Comparison of ENCODE assay signal across 17 cellular contexts in the genomic region with DNA sequence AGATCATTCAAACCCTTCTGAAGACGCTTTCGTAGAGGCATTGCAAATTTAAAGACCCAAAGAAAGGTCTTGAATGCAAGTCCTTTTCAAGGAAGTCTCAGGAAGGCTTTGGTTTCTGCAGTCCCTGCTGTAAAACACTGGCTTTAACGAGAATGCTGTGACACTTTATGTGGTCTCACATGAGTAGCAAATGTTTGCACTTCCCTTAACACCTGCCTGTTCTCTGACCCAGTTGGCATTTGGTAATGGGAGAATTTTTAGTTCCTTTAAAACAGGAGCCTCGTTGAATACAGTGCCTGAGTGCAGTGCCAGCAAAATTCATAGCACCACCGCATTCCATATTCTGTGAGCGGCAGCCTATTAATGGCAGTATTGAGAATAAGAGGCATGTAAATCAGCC.
DNase-seq lines count a peak whose midpoint lies in the region; ATAC-seq lines count a peak whose summit lies in the region.
"Had no signal": no experiment of that assay in that cellular context is flagged by ENCODE, and none has a peak within 500 bp of the region (broad histone marks: within the 10 kb centered on the region; RNA-seq: fewer than 3 reads in every experiment).

No MANE protein-coding gene starts in this region.

- intact Hi-C loops in left colon (cut with DNase I, micrococcal nuclease), result no loop called here
- intact Hi-C loops in head of caudate nucleus (cut with DNase I), result no loop called here

- DNase-seq in NCI-H1417 (lab: John Stamatoyannopoulos, UW) (peak; percentile 16 to 74 (median 62)), NCI-H1417 treated with DMSO at 0.1 percent for 48 hours (lab: John Stamatoyannopoulos, UW) (no peak), NCI-H187 (lab: John Stamatoyannopoulos, UW) (peak; percentile 9 to 68), NCI-H510A (lab: John Stamatoyannopoulos, UW) (peak; percentile 6), left colon (no peak), head of caudate nucleus (no peak), hippocampal formation (lab: John Stamatoyannopoulos, UW) (no peak)
- no peak for DNase-seq in stimulated activated naive CD4-positive, alpha-beta T cell (lab: John Stamatoyannopoulos, UW)
- DNase-seq: Caco-2; CD4-positive, alpha-beta T cell; HCEC 1CT; NCI-H1694; NCI-H524; NK-92 treated with Interleukin-12 subunit alpha and Interleukin-12 subunit beta, amount 100 ng/mL, for 24 hours; Peyer's patch had no signal

- peak; percentile 62 for ATAC-seq in left colon
- ATAC-seq: GM23338, K562 had no signal

Comparison
In these comparisons a context has a peak if more than half of its experiments do, and no peak if none do; other contexts are left out.
1. DNase-seq: peak in NCI-H1417 (3 of 3), NCI-H187 (2 of 2) and NCI-H510A (single experiment); none in NCI-H1417 treated with DMSO at 0.1 percent for 48 hours (single experiment), left colon (0 of 2), head of caudate nucleus (0 of 42), hippocampal formation (0 of 2) and stimulated activated naive CD4-positive, alpha-beta T cell (0 of 6).